21 cellular contexts compared by ENCODE assay signal in the genomic region with DNA sequence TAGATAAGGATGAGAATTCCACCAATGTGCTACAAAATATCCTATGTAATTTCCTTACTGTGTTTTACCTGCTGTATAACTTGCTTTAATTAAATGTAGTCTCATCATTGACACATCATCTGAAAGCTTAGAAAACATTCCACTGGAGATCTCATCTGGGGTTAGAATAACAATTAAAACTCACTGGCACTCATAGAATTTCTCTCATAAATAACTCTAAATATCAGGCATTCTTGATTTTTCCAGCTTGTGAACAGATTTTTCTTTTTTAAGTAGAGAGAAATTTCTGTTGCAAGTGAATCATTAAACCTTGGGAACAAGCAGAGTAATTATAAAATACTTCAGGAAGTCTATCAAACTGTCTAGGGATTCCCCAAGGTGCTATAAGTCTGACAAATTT.
"Had no signal": no experiment of that assay in that cellular context is flagged by ENCODE, and none has a peak within 500 bp of the region (broad histone marks: within the 10 kb centered on the region; RNA-seq: fewer than 3 reads in every experiment).

No MANE protein-coding gene starts in this region.

- H3K27me3 Mint-ChIP-seq: naive thymus-derived CD8-positive, alpha-beta T cell had no signal

- H3K27ac Mint-ChIP-seq: immature natural killer cell; naive thymus-derived CD8-positive, alpha-beta T cell; stimulated activated effector memory CD8-positive, alpha-beta T cell treated with anti-CD3 and anti-CD28 coated beads, Interleukin-12 subunit alpha, Interleukin-12 subunit beta, amount 100 ng/mL, for 72 hours had no signal

- H3K4me3 Mint-ChIP-seq: immature natural killer cell; naive thymus-derived CD8-positive, alpha-beta T cell; neural crest cell; stimulated activated effector memory CD8-positive, alpha-beta T cell treated with anti-CD3 and anti-CD28 coated beads, Interleukin-12 subunit alpha, Interleukin-12 subunit beta, amount 100 ng/mL, for 72 hours had no signal

- H3K36me3 ChIP-seq: colonic mucosa, esophagus squamous epithelium, gastroesophageal sphincter, ovary, suprapubic skin, thyroid gland, upper lobe of left lung, uterus had no signal

- ATAC-seq: gastroesophageal sphincter; left colon; mucosa of descending colon; naive thymus-derived CD8-positive, alpha-beta T cell; right cardiac atrium; stimulated activated effector memory CD8-positive, alpha-beta T cell treated with anti-CD3 and anti-CD28 coated beads, Interleukin-12 subunit alpha, Interleukin-12 subunit beta, amount 100 ng/mL, for 72 hours; stimulated activated naive CD8-positive, alpha-beta T cell treated with anti-CD3 and anti-CD28 coated beads, Interleukin-15, Interleukin-2, amounts not matched to agents 100 U/mL and 50 U/mL, for 24 hours had no signal

- H3K4me1 ChIP-seq: colonic mucosa, esophagus squamous epithelium, gastroesophageal sphincter, suprapubic skin, thyroid gland, upper lobe of left lung, uterus had no signal

- H3K27me3 ChIP-seq: colonic mucosa, esophagus squamous epithelium, gastroesophageal sphincter, ovary, suprapubic skin, thyroid gland, upper lobe of left lung, uterus had no signal

- H3K9me3 Mint-ChIP-seq: neural crest cell had no signal

- H3K4me1 Mint-ChIP-seq: immature natural killer cell; naive thymus-derived CD8-positive, alpha-beta T cell; neural crest cell; stimulated activated effector memory CD8-positive, alpha-beta T cell treated with anti-CD3 and anti-CD28 coated beads, Interleukin-12 subunit alpha, Interleukin-12 subunit beta, amount 100 ng/mL, for 72 hours had no signal

- H3K9me3 ChIP-seq: colonic mucosa, esophagus squamous epithelium, gastroesophageal sphincter, mucosa of descending colon, ovary, suprapubic skin, thyroid gland, upper lobe of left lung, uterus had no signal

- H3K27ac ChIP-seq: colonic mucosa, esophagus squamous epithelium, gastroesophageal sphincter, ovary, suprapubic skin, thyroid gland, upper lobe of left lung had no signal

- H3K36me3 Mint-ChIP-seq: immature natural killer cell; naive thymus-derived CD8-positive, alpha-beta T cell; stimulated activated effector memory CD8-positive, alpha-beta T cell treated with anti-CD3 and anti-CD28 coated beads, Interleukin-12 subunit alpha, Interleukin-12 subunit beta, amount 100 ng/mL, for 72 hours had no signal

- H3K4me3 ChIP-seq: colonic mucosa, esophagus squamous epithelium, gastroesophageal sphincter, mucosa of descending colon, ovary, suprapubic skin, thyroid gland, upper lobe of left lung, uterus had no signal

- DNase-seq: colonic mucosa; dermis blood vessel endothelial cell; esophagus squamous epithelium; foreskin fibroblast; glutamatergic neuron; immature natural killer cell; left colon; mucosa of descending colon; naive thymus-derived CD8-positive, alpha-beta T cell; ovary; right cardiac atrium; stimulated activated CD4-positive, alpha-beta T cell treated with anti-CD3 and anti-CD28 coated beads, Interleukin-4, amount 100 ng/mL, for 1 hour; stimulated activated CD8-positive, alpha-beta memory T cell treated with anti-CD3 and anti-CD28 coated beads, Interleukin-4, amount 100 ng/mL, for 48 hours; stimulated activated naive CD8-positive, alpha-beta T cell treated with anti-CD3 and anti-CD28 coated beads, Interleukin-15, Interleukin-2, amounts not matched to agents 100 U/mL and 50 U/mL, for 24 hours; thyroid gland; upper lobe of left lung; uterus had no signal
